34 cellular contexts compared by ENCODE assay signal in genomic region chr3:25507811-25508210, GRCh38.
A peak's percentile ranks its signal among the peaks of the same experiment; 100 is the strongest.
DNase-seq lines count a peak whose midpoint lies in the region; ATAC-seq and TF ChIP-seq lines count a peak whose summit lies in the region.
"Had no signal": no experiment of that assay in that cellular context is flagged by ENCODE, and none has a peak within 500 bp of the region (broad histone marks: within the 10 kb centered on the region; RNA-seq: fewer than 3 reads in every experiment).

No MANE protein-coding gene starts in this region.

- H3K36me3 ChIP-seq in left ventricle myocardium inferior (peaks cover under 1% of the 10 kb centered on the region), upper lobe of right lung (no peaks in the 10 kb centered on the region)
- H3K36me3 ChIP-seq: MG63, WERI-Rb-1 had no signal

- intact Hi-C loops in left ventricle myocardium inferior (cut with micrococcal nuclease) (no loop called here), Right ventricle myocardium superior (cut with DNase I) (no loop called here), upper lobe of right lung (cut with DNase I) (no loop called here)

- H3K4me1 ChIP-seq in left ventricle myocardium inferior (peaks cover 79% of the 10 kb centered on the region), upper lobe of right lung (peaks cover 6% of the 10 kb centered on the region)
- H3K4me1 ChIP-seq: testis had no signal

- no peaks in the 10 kb centered on the region for H3K9me3 Mint-ChIP-seq in osteocyte (ENCODE audit: unreplicated experiment)
- H3K9me3 Mint-ChIP-seq in stimulated activated effector memory CD8-positive, alpha-beta T cell treated with anti-CD3 and anti-CD28 coated beads, Interleukin-12 subunit alpha, Interleukin-12 subunit beta, amount 100 ng/mL, for 72 hours: peaks cover 3% of the 10 kb centered on the region
- H3K9me3 Mint-ChIP-seq: activated CD4-positive, alpha-beta T cell treated with anti-CD3 and anti-CD28 coated beads, Interleukin-2, amount 10 ng/mL, durations not matched to agents 24 days and 14 days; activated naive CD4-positive, alpha-beta T cell treated with anti-CD3 and anti-CD28 coated beads, Interleukin-2, amount 50 U/mL, for 24 hours; naive thymus-derived CD8-positive, alpha-beta T cell had no signal

- no peaks in the 10 kb centered on the region for H3K27me3 Mint-ChIP-seq in osteocyte (ENCODE audit: unreplicated experiment)
- H3K27me3 Mint-ChIP-seq: activated CD4-positive, alpha-beta T cell treated with anti-CD3 and anti-CD28 coated beads, Interleukin-2, amount 10 ng/mL, durations not matched to agents 24 days and 14 days had no signal

- peaks cover 44% of the 10 kb centered on the region for H3K4me1 Mint-ChIP-seq in osteocyte (ENCODE audit: unreplicated experiment)
- no peaks in the 10 kb centered on the region for H3K4me1 Mint-ChIP-seq in stimulated activated effector memory CD8-positive, alpha-beta T cell treated with anti-CD3 and anti-CD28 coated beads, Interleukin-12 subunit alpha, Interleukin-12 subunit beta, amount 100 ng/mL, for 72 hours
- H3K4me1 Mint-ChIP-seq: activated CD4-positive, alpha-beta T cell treated with anti-CD3 and anti-CD28 coated beads, Interleukin-2, amount 10 ng/mL, durations not matched to agents 24 days and 14 days; activated naive CD4-positive, alpha-beta T cell treated with anti-CD3 and anti-CD28 coated beads, Interleukin-2, amount 50 U/mL, for 24 hours; B cell; CD8-positive, alpha-beta memory T cell; naive thymus-derived CD8-positive, alpha-beta T cell; T-cell had no signal

- no peak overlapping the region for H3K4me3 ChIP-seq in left ventricle myocardium inferior
- no peak overlapping the region for H3K4me3 ChIP-seq in upper lobe of right lung
- H3K4me3 ChIP-seq: MG63, testis had no signal

- H3K27ac ChIP-seq in left ventricle myocardium inferior (replicated peaks) (peak overlapping the region; percentile 79), upper lobe of right lung (peak overlapping the region; percentile 0)
- H3K27ac ChIP-seq: HL-60, WERI-Rb-1 had no signal

- H3K27ac Mint-ChIP-seq in osteocyte (ENCODE audit: unreplicated experiment): peak overlapping the region; percentile 75
- no peak overlapping the region for H3K27ac Mint-ChIP-seq in stimulated activated effector memory CD8-positive, alpha-beta T cell treated with anti-CD3 and anti-CD28 coated beads, Interleukin-12 subunit alpha, Interleukin-12 subunit beta, amount 100 ng/mL, for 72 hours
- H3K27ac Mint-ChIP-seq: activated CD4-positive, alpha-beta T cell treated with anti-CD3 and anti-CD28 coated beads, Interleukin-2, amount 10 ng/mL, durations not matched to agents 24 days and 14 days; activated naive CD4-positive, alpha-beta T cell treated with anti-CD3 and anti-CD28 coated beads, Interleukin-2, amount 50 U/mL, for 24 hours; B cell; CD8-positive, alpha-beta memory T cell; naive thymus-derived CD8-positive, alpha-beta T cell; stimulated activated naive CD8-positive, alpha-beta T cell treated with anti-CD3 and anti-CD28 coated beads, Interleukin-15, Interleukin-2, amounts not matched to agents 100 ng/mL and 50 ng/mL, for 24 hours; T-cell had no signal

- DNase-seq in left ventricle myocardium inferior (no peak), Right ventricle myocardium superior (no peak), astrocyte of the hippocampus (ENCODE audit: low read depth, low spot score) (peak; percentile 47), osteocyte (ENCODE audit: extremely low spot score, unreplicated experiment) (no peak), upper lobe of right lung (no peak), NCI-H526 (lab: John Stamatoyannopoulos, UW) (no peak)
- DNase-seq in stimulated activated effector memory CD8-positive, alpha-beta T cell treated with anti-CD3 and anti-CD28 coated beads, Interleukin-12 subunit alpha, Interleukin-12 subunit beta, amount 100 ng/mL, for 72 hours (ENCODE audit: low spot score in 2 of 2): no peak
- DNase-seq: activated CD4-positive, alpha-beta T cell treated with anti-CD3 and anti-CD28 coated beads, Interleukin-2, amount 10 ng/mL, durations not matched to agents 24 days and 14 days; activated CD8-positive, alpha-beta memory T cell treated with anti-CD3 and anti-CD28 coated beads for 24 hours; amygdala; CD8-positive, alpha-beta memory T cell; HCEC 1CT; head of caudate nucleus; KBM-7; kidney; MG63; naive thymus-derived CD8-positive, alpha-beta T cell; NCI-H1417; NCI-H2029 treated with DMSO at 0.1 percent for 48 hours; NCI-H2227 treated with DMSO at 0.1 percent for 48 hours; NCI-H526 treated with DMSO at 0.1 percent for 48 hours; NK-92 treated with Interleukin-12 subunit alpha and Interleukin-12 subunit beta, amount 100 ng/mL, for 24 hours; nucleus accumbens; PC-3; stimulated activated CD4-positive, alpha-beta T cell treated with anti-CD3 and anti-CD28 coated beads, Interleukin-1b, Interleukin-23, amount 100 ng/mL, for 48 hours; T-cell; testis; WERI-Rb-1 had no signal

- no peak for TF ChIP-seq CTCF in left ventricle myocardium inferior (IDR thresholded peaks at IDR 0.05; ENCODE audit: borderline replicate concordance)
- TF ChIP-seq CTCF in osteocyte (IDR thresholded peaks at IDR 0.05): no peak
- TF ChIP-seq CTCF in upper lobe of right lung (IDR thresholded peaks at IDR 0.05): no peak

- H3K4me3 Mint-ChIP-seq in osteocyte (ENCODE audit: unreplicated experiment): no peak overlapping the region
- H3K4me3 Mint-ChIP-seq in stimulated activated effector memory CD8-positive, alpha-beta T cell treated with anti-CD3 and anti-CD28 coated beads, Interleukin-12 subunit alpha, Interleukin-12 subunit beta, amount 100 ng/mL, for 72 hours: no peak overlapping the region
- H3K4me3 Mint-ChIP-seq: activated CD4-positive, alpha-beta T cell treated with anti-CD3 and anti-CD28 coated beads, Interleukin-2, amount 10 ng/mL, durations not matched to agents 24 days and 14 days; activated naive CD4-positive, alpha-beta T cell treated with anti-CD3 and anti-CD28 coated beads, Interleukin-2, amount 50 U/mL, for 24 hours; B cell; CD8-positive, alpha-beta memory T cell; naive thymus-derived CD8-positive, alpha-beta T cell; stimulated activated naive CD8-positive, alpha-beta T cell treated with anti-CD3 and anti-CD28 coated beads, Interleukin-15, Interleukin-2, amounts not matched to agents 100 ng/mL and 50 ng/mL, for 24 hours; T-cell had no signal

- H3K27me3 ChIP-seq in left ventricle myocardium inferior (ENCODE audit: low read depth) (no peaks in the 10 kb centered on the region), upper lobe of right lung (no peaks in the 10 kb centered on the region)
- H3K27me3 ChIP-seq: MG63, testis had no signal

- H3K36me3 Mint-ChIP-seq in osteocyte (ENCODE audit: unreplicated experiment): peaks cover 6% of the 10 kb centered on the region
- H3K36me3 Mint-ChIP-seq in stimulated activated effector memory CD8-positive, alpha-beta T cell treated with anti-CD3 and anti-CD28 coated beads, Interleukin-12 subunit alpha, Interleukin-12 subunit beta, amount 100 ng/mL, for 72 hours: no peaks in the 10 kb centered on the region
- H3K36me3 Mint-ChIP-seq: activated naive CD4-positive, alpha-beta T cell treated with anti-CD3 and anti-CD28 coated beads, Interleukin-2, amount 50 U/mL, for 24 hours; CD8-positive, alpha-beta memory T cell; naive thymus-derived CD8-positive, alpha-beta T cell; T-cell had no signal

- ATAC-seq in Right ventricle myocardium superior (ENCODE audit: poor library complexity): no peak
- no peak for ATAC-seq in upper lobe of right lung
- ATAC-seq in GM21528 (IDR thresholded peaks at IDR 0.05; ENCODE audit: low FRiP score, unreplicated experiment): no peak
- no peak for ATAC-seq in stimulated activated effector memory CD8-positive, alpha-beta T cell treated with anti-CD3 and anti-CD28 coated beads, Interleukin-12 subunit alpha, Interleukin-12 subunit beta, amount 100 ng/mL, for 72 hours
- ATAC-seq: naive thymus-derived CD8-positive, alpha-beta T cell; PC-3; Right ventricle myocardium inferior; T-cell had no signal

- H3K9me3 ChIP-seq in left ventricle myocardium inferior (replicated peaks) (no peaks in the 10 kb centered on the region), upper lobe of right lung (no peaks in the 10 kb centered on the region)
- H3K9me3 ChIP-seq: MG63, testis had no signal
